8 cellular contexts compared by ENCODE assay signal in genomic region chr19:17306285-17306714, GRCh38. TPM values are rescaled to one million over a fixed set of nuclear protein-coding genes. Genes with fewer than 3 reads are reported as not detected.
DNase-seq lines count a peak whose midpoint lies in the region; ATAC-seq and TF ChIP-seq lines count a peak whose summit lies in the region.

No MANE protein-coding gene starts in this region.

- no peak for ATAC-seq in activated T-cell treated with anti-CD3 and anti-CD28 coated beads, Interleukin-2, amount 50 U/mL, for 72 hours (replicated peaks in 1 of 2)
- no peak for ATAC-seq in activated naive CD4-positive, alpha-beta T cell treated with anti-CD3 and anti-CD28 coated beads, Interleukin-2, amount 50 U/mL, for 72 hours
- peak; percentile 0 for ATAC-seq in left lobe of liver

- H3K4me3 Mint-ChIP-seq in activated T-cell treated with anti-CD3 and anti-CD28 coated beads, Interleukin-2, amount 50 U/mL, for 72 hours: peak overlapping the region; percentile 86 to 94

- DNase-seq in activated T-cell treated with anti-CD3 and anti-CD28 coated beads, Interleukin-2, amount 50 U/mL, for 72 hours: no peak
- DNase-seq in activated T-cell treated with anti-CD3 and anti-CD28 coated beads for 4 hours (no peak), left lobe of liver (ENCODE audit: low spot score) (peak; percentile 70), erythroblast (lab: John Stamatoyannopoulos, UW) (no peak), KBM-7 (no peak)
- DNase-seq in activated naive CD4-positive, alpha-beta T cell treated with anti-CD3 and anti-CD28 coated beads, Interleukin-2, amount 50 U/mL, for 72 hours (ENCODE audit: low spot score in 2 of 2): no peak
- no peak for DNase-seq in effector CD4-positive, alpha-beta T cell

- in situ Hi-C loops in KBM-7 (cut with MboI; ENCODE audit: low pct_unique_long_range_greater_than_20kb, low sequenced_read_pairs): no loop called here

- H3K27ac Mint-ChIP-seq in activated T-cell treated with anti-CD3 and anti-CD28 coated beads, Interleukin-2, amount 50 U/mL, for 72 hours: peak overlapping the region; percentile 77
- peak overlapping the region; percentile 92 to 93 for H3K27ac Mint-ChIP-seq in activated naive CD4-positive, alpha-beta T cell treated with anti-CD3 and anti-CD28 coated beads, Interleukin-2, amount 50 U/mL, for 72 hours

- H3K27me3 Mint-ChIP-seq in activated T-cell treated with anti-CD3 and anti-CD28 coated beads, Interleukin-2, amount 50 U/mL, for 72 hours (ENCODE audit: low read depth): no peaks in the 10 kb centered on the region

- no peaks in the 10 kb centered on the region for H3K9me3 ChIP-seq in thymus (ENCODE audit: control insufficient read depth)

- H3K27me3 ChIP-seq in thymus (ENCODE audit: control insufficient read depth, insufficient read depth): no peaks in the 10 kb centered on the region

- peak overlapping the region; percentile 96 for H3K27ac ChIP-seq in thymus (ENCODE audit: low read depth)

- H3K4me3 ChIP-seq in thymus (ENCODE audit: low read length): peak overlapping the region; percentile 58

- H3K4me1 ChIP-seq in thymus (ENCODE audit: control insufficient read depth, insufficient read depth, low read length): peaks cover 31% of the 10 kb centered on the region

- H3K9me3 Mint-ChIP-seq in activated T-cell treated with anti-CD3 and anti-CD28 coated beads, Interleukin-2, amount 50 U/mL, for 72 hours: no peaks in the 10 kb centered on the region
- no peaks in the 10 kb centered on the region for H3K9me3 Mint-ChIP-seq in activated naive CD4-positive, alpha-beta T cell treated with anti-CD3 and anti-CD28 coated beads, Interleukin-2, amount 50 U/mL, for 72 hours

- TF ChIP-seq POLR2A in erythroblast (IDR thresholded peaks at IDR 0.05; ENCODE audit: low read length): no peak

- peaks cover 59% of the 10 kb centered on the region for H3K4me1 Mint-ChIP-seq in activated T-cell treated with anti-CD3 and anti-CD28 coated beads, Interleukin-2, amount 50 U/mL, for 72 hours (ENCODE audit: low read depth)

- peaks cover 0 to 1% of the 10 kb centered on the region in 2 donors for H3K36me3 Mint-ChIP-seq in activated T-cell treated with anti-CD3 and anti-CD28 coated beads, Interleukin-2, amount 50 U/mL, for 72 hours (ENCODE audit: insufficient read depth in 2 of 2)
- H3K36me3 Mint-ChIP-seq in activated naive CD4-positive, alpha-beta T cell treated with anti-CD3 and anti-CD28 coated beads, Interleukin-2, amount 50 U/mL, for 72 hours: peaks cover 6 to 12% of the 10 kb centered on the region in 2 donors

- H3K36me3 ChIP-seq in thymus (ENCODE audit: control insufficient read depth, insufficient read depth): peaks cover 2% of the 10 kb centered on the region

- 11% methylated on average over 28 of the region's 28 CpGs for WGBS in thymus

RNA-seq across cellular contexts. Expression of gene MRPL34, which starts 0.6 kb away (rescaled TPM):
- 10 to 100 TPM; 75.0 to 75.8 TPM for total RNA-seq in activated T-cell treated with anti-CD3 and anti-CD28 coated beads, Interleukin-2, amount 50 U/mL, for 72 hours
- total RNA-seq in activated naive CD4-positive, alpha-beta T cell treated with anti-CD3 and anti-CD28 coated beads, Interleukin-2, amount 50 U/mL, for 72 hours: 100 to 1,000 TPM in 1 of 2 donors, 10 to 100 TPM in 1; 70.2 to 100 TPM
- 148 TPM for total RNA-seq in left lobe of liver
- polyA plus RNA-seq in thymus: 123 TPM

RNA-seq across cellular contexts. Expression of gene DDA1, which starts 3.1 kb away (rescaled TPM):
- 10 to 100 TPM; 29.6 to 40.2 TPM for total RNA-seq in activated T-cell treated with anti-CD3 and anti-CD28 coated beads, Interleukin-2, amount 50 U/mL, for 72 hours
- 10 to 100 TPM; 30.0 to 39.7 TPM for total RNA-seq in activated naive CD4-positive, alpha-beta T cell treated with anti-CD3 and anti-CD28 coated beads, Interleukin-2, amount 50 U/mL, for 72 hours
- 10.9 TPM for total RNA-seq in left lobe of liver
- polyA plus RNA-seq in thymus: 51.7 TPM

RNA-seq across cellular contexts. Expression of gene ABHD8, which starts 3.1 kb away (rescaled TPM):
- total RNA-seq in activated T-cell treated with anti-CD3 and anti-CD28 coated beads, Interleukin-2, amount 50 U/mL, for 72 hours: 10 to 100 TPM; 16.1 to 16.6 TPM
- 10 to 100 TPM; 10.4 to 10.5 TPM for total RNA-seq in activated naive CD4-positive, alpha-beta T cell treated with anti-CD3 and anti-CD28 coated beads, Interleukin-2, amount 50 U/mL, for 72 hours
- total RNA-seq in left lobe of liver: 18.4 TPM
- polyA plus RNA-seq in thymus: 10.3 TPM

RNA-seq across cellular contexts. Expression of gene ANKLE1, which starts 24.6 kb away (rescaled TPM):
- 1 to 10 TPM; 5.8 to 8.9 TPM for total RNA-seq in activated T-cell treated with anti-CD3 and anti-CD28 coated beads, Interleukin-2, amount 50 U/mL, for 72 hours
- 10 to 100 TPM in 1 of 2 donors, 1 to 10 TPM in 1; 8.4 to 13.7 TPM for total RNA-seq in activated naive CD4-positive, alpha-beta T cell treated with anti-CD3 and anti-CD28 coated beads, Interleukin-2, amount 50 U/mL, for 72 hours
- total RNA-seq in left lobe of liver: 0.48 TPM
- 0.64 TPM for polyA plus RNA-seq in thymus

RNA-seq across cellular contexts. Expression of gene ANO8, which starts 28.4 kb away (rescaled TPM):
- 10 to 100 TPM; 11.1 to 13.7 TPM for total RNA-seq in activated T-cell treated with anti-CD3 and anti-CD28 coated beads, Interleukin-2, amount 50 U/mL, for 72 hours
- total RNA-seq in activated naive CD4-positive, alpha-beta T cell treated with anti-CD3 and anti-CD28 coated beads, Interleukin-2, amount 50 U/mL, for 72 hours: 1 to 10 TPM; 4.5 to 7.2 TPM
- 9.6 TPM for total RNA-seq in left lobe of liver
- 13.5 TPM for polyA plus RNA-seq in thymus
